35 cellular contexts compared by ENCODE assay signal in genomic region chr13:113611996-113612395, GRCh38. TPM values are rescaled to one million over a fixed set of nuclear protein-coding genes. Genes with fewer than 3 reads are reported as not detected.
"Had no signal": no experiment of that assay in that cellular context is flagged by ENCODE, and none has a peak within 500 bp of the region (broad histone marks: within the 10 kb centered on the region; RNA-seq: fewer than 3 reads in every experiment).

No MANE protein-coding gene starts in this region.

- ATAC-seq: activated naive CD8-positive, alpha-beta T cell treated with anti-CD3 and anti-CD28 coated beads, Interleukin-2, amount 50 U/mL, for 24 hours; gastrocnemius medialis; left lung; mucosa of descending colon; psoas muscle; stimulated activated effector memory CD8-positive, alpha-beta T cell treated with anti-CD3 and anti-CD28 coated beads, Interleukin-12 subunit alpha, Interleukin-12 subunit beta, amount 100 ng/mL, for 72 hours; WTC11 had no signal

- H3K4me3 ChIP-seq: breast epithelium, gastrocnemius medialis, left lung, lung, mucosa of descending colon, psoas muscle, sigmoid colon, transverse colon had no signal

- H3K4me2 ChIP-seq: SK-N-SH had no signal

- H3K27ac Mint-ChIP-seq: activated naive CD8-positive, alpha-beta T cell treated with anti-CD3 and anti-CD28 coated beads, Interleukin-2, amount 50 U/mL, for 24 hours; T-helper 1 cell treated with Interleukin-12 subunit alpha and Interleukin-12 subunit beta and Interleukin-4 antibody, amounts not matched to agents 30 μg/mL and 1 μg/mL, for 36 hours had no signal

- H3K9me3 ChIP-seq: breast epithelium, gastrocnemius medialis, left lung, mucosa of descending colon, psoas muscle, sigmoid colon, SK-N-SH, transverse colon had no signal

- H3K27ac ChIP-seq: breast epithelium, gastrocnemius medialis, left lung, parathyroid adenoma, psoas muscle, sigmoid colon, transverse colon had no signal

- H3K36me3 ChIP-seq: breast epithelium, gastrocnemius medialis had no signal

- H3K27me3 Mint-ChIP-seq: activated naive CD8-positive, alpha-beta T cell treated with anti-CD3 and anti-CD28 coated beads, Interleukin-2, amount 50 U/mL, for 24 hours had no signal

- H2AFZ ChIP-seq: parathyroid adenoma had no signal

- H3K9ac ChIP-seq: parathyroid adenoma, SK-N-SH had no signal

- H3K79me2 ChIP-seq: parathyroid adenoma had no signal

- H3K27me3 ChIP-seq: breast epithelium, gastrocnemius medialis, left lung, sigmoid colon, transverse colon had no signal

- DNase-seq: activated CD4-positive, alpha-beta T cell treated with anti-CD3 and anti-CD28 coated beads for 1 hour; activated CD4-positive, alpha-beta T cell treated with anti-CD3 and anti-CD28 coated beads, Interleukin-2, amount 50 U/mL, for 1 hour; activated gamma-delta T cell; activated naive CD4-positive, alpha-beta T cell treated with anti-CD3 and anti-CD28 coated beads, Interleukin-2, amount 50 U/mL, for 16 hours; activated naive CD8-positive, alpha-beta T cell treated with anti-CD3 and anti-CD28 coated beads, Interleukin-2, amount 50 U/mL, for 24 hours; activated T-cell treated with anti-CD3 and anti-CD28 coated beads for 4 hours; amygdala; central memory CD4-positive, alpha-beta T cell; dermis blood vessel endothelial cell; effector CD4-positive, alpha-beta T cell; gastrocnemius medialis; glutamatergic neuron; mesendoderm; mucosa of descending colon; occipital lobe; psoas muscle; sigmoid colon; SK-N-SH; small intestine; stimulated activated CD4-positive, alpha-beta T cell treated with anti-CD3 and anti-CD28 coated beads, Interleukin-4, amount 100 ng/mL, for 24 hours; SW 1271; T-helper 9 cell; transverse colon had no signal

- H3K4me3 Mint-ChIP-seq: activated naive CD8-positive, alpha-beta T cell treated with anti-CD3 and anti-CD28 coated beads, Interleukin-2, amount 50 U/mL, for 24 hours; stimulated activated effector memory CD8-positive, alpha-beta T cell treated with anti-CD3 and anti-CD28 coated beads, Interleukin-12 subunit alpha, Interleukin-12 subunit beta, amount 100 ng/mL, for 72 hours; T-helper 1 cell treated with Interleukin-12 subunit alpha and Interleukin-12 subunit beta and Interleukin-4 antibody, amounts not matched to agents 30 μg/mL and 1 μg/mL, for 36 hours; WTC11 had no signal

- H3K4me1 ChIP-seq: breast epithelium, gastrocnemius medialis, sigmoid colon, transverse colon had no signal

- H3K9me3 Mint-ChIP-seq: activated naive CD8-positive, alpha-beta T cell treated with anti-CD3 and anti-CD28 coated beads, Interleukin-2, amount 50 U/mL, for 24 hours; stimulated activated effector memory CD8-positive, alpha-beta T cell treated with anti-CD3 and anti-CD28 coated beads, Interleukin-12 subunit alpha, Interleukin-12 subunit beta, amount 100 ng/mL, for 72 hours; T-helper 1 cell treated with Interleukin-12 subunit alpha and Interleukin-12 subunit beta and Interleukin-4 antibody, amounts not matched to agents 30 μg/mL and 1 μg/mL, for 36 hours; WTC11 had no signal

RNA-seq across cellular contexts. Expression of gene ATP4B, which starts 46.0 kb away (rescaled TPM):
- total RNA-seq: breast epithelium, dermis blood vessel endothelial cell, epithelial cell of proximal tubule, gastrocnemius medialis, left lung, lung, myocyte, occipital lobe, psoas muscle, sigmoid colon, temporal lobe, transverse colon, urinary bladder, WTC11 had no signal
- polyA plus RNA-seq: lung, neural cell, sigmoid colon, SK-N-SH, urinary bladder had no signal

RNA-seq across cellular contexts. Expression of gene GRK1, which starts 55.0 kb away (rescaled TPM):
- total RNA-seq: breast epithelium, dermis blood vessel endothelial cell, myocyte, occipital lobe, transverse colon had no signal
- polyA plus RNA-seq: psoas muscle had no signal
